Comparison of ENCODE assay signal across 1 cellular context in genomic region chr22:50706481-50707125, GRCh38.
TF ChIP-seq lines count a peak whose summit lies in the region.

No MANE protein-coding gene starts in this region.

TF ChIP-seq in neural cell, 6 proteins besides CTCF, POLR2A, EP300 and RAD21 (continued from another document):
- TF ChIP-seq REST (IDR thresholded peaks at IDR 0.05; ENCODE audit: borderline replicate concordance) = no peak
